Comparison of ENCODE assay signal across 19 cellular contexts in genomic region chr7:51080622-51081269, GRCh38.
DNase-seq lines count a peak whose midpoint lies in the region; ATAC-seq and TF ChIP-seq lines count a peak whose summit lies in the region.
"Had no signal": no experiment of that assay in that cellular context is flagged by ENCODE, and none has a peak within 500 bp of the region (broad histone marks: within the 10 kb centered on the region; RNA-seq: fewer than 3 reads in every experiment).

No MANE protein-coding gene starts in this region.

- no peak overlapping the region for H3K4me3 Mint-ChIP-seq in neural crest cell
- H3K4me3 Mint-ChIP-seq: memory B cell; natural killer cell treated with Interleukin-12 subunit alpha and Interleukin-12 subunit beta and Interleukin-15 and Interleukin-18, amount 100 ng/mL, for 72 hours had no signal

- H3K4me1 Mint-ChIP-seq in neural crest cell, result peaks cover 16% of the 10 kb centered on the region
- H3K4me1 Mint-ChIP-seq: memory B cell had no signal

- H3K36me3 Mint-ChIP-seq in neural crest cell (ENCODE audit: low read depth), result no peaks in the 10 kb centered on the region
- H3K36me3 Mint-ChIP-seq: memory B cell; natural killer cell treated with Interleukin-12 subunit alpha and Interleukin-12 subunit beta and Interleukin-15 and Interleukin-18, amount 100 ng/mL, for 72 hours had no signal

- H3K36me3 ChIP-seq in HAP-1 (replicated peaks) (no peaks in the 10 kb centered on the region), adipocyte (ENCODE audit: control insufficient read depth, insufficient read depth, low read length, severe bottlenecking) (no peaks in the 10 kb centered on the region), right atrium auricular region (no peaks in the 10 kb centered on the region)

- H3K27me3 ChIP-seq in HAP-1 (ENCODE audit: low read depth) (no peaks in the 10 kb centered on the region), adipocyte (replicated peaks; ENCODE audit: control insufficient read depth, insufficient read depth, low read length) (peaks cover 41% of the 10 kb centered on the region), right atrium auricular region (no peaks in the 10 kb centered on the region)

- H3K4me3 ChIP-seq in HAP-1, result no peak overlapping the region
- H3K4me3 ChIP-seq in adipocyte (ENCODE audit: low read length), result no peak overlapping the region
- no peak overlapping the region for H3K4me3 ChIP-seq in right atrium auricular region

- in situ Hi-C loops in HAP-1 (cut with MboI; ENCODE audit: low sequenced_read_pairs), result no loop called here

- no peak for ATAC-seq in GM18907 (IDR thresholded peaks at IDR 0.05; ENCODE audit: unreplicated experiment)
- ATAC-seq in HG03571 (IDR thresholded peaks at IDR 0.05; ENCODE audit: unreplicated experiment), result no peak
- no peak for ATAC-seq in SK-N-SH treated with all-trans-retinoic acid at 6 μM for 48 hours
- ATAC-seq: foreskin keratinocyte, PC-3 had no signal

- peak overlapping the region; percentile 73 to 82 for H3K27ac ChIP-seq in right atrium auricular region
- H3K27ac ChIP-seq: foreskin keratinocyte had no signal

- H3K9me3 ChIP-seq in HAP-1 (no peaks in the 10 kb centered on the region), adipocyte (ENCODE audit: control insufficient read depth, low read length) (no peaks in the 10 kb centered on the region), right atrium auricular region (no peaks in the 10 kb centered on the region)

- no peaks in the 10 kb centered on the region for H3K9me3 Mint-ChIP-seq in neural crest cell
- H3K9me3 Mint-ChIP-seq: memory B cell; natural killer cell treated with Interleukin-12 subunit alpha and Interleukin-12 subunit beta and Interleukin-15 and Interleukin-18, amount 100 ng/mL, for 72 hours had no signal

- peaks cover 2% of the 10 kb centered on the region for H3K27me3 Mint-ChIP-seq in neural crest cell (ENCODE audit: low read depth)
- H3K27me3 Mint-ChIP-seq: memory B cell had no signal

- H3K4me1 ChIP-seq in HAP-1 (peaks cover 14% of the 10 kb centered on the region), adipocyte (ENCODE audit: control insufficient read depth, insufficient read depth, low read length) (peaks cover 18% of the 10 kb centered on the region), right atrium auricular region (peaks cover 0 to 54% of the 10 kb centered on the region in 2 donors)
- H3K4me1 ChIP-seq: foreskin keratinocyte had no signal

- TF ChIP-seq CTCF in right atrium auricular region (IDR thresholded peaks at IDR 0.05) (no peak), neural crest cell (conservative IDR thresholded peaks at IDR 0.05) (no peak)

- H3K27ac Mint-ChIP-seq in neural crest cell (ENCODE audit: unreplicated experiment), result peak overlapping the region; percentile 27
- H3K27ac Mint-ChIP-seq: memory B cell; natural killer cell treated with Interleukin-12 subunit alpha and Interleukin-12 subunit beta and Interleukin-15 and Interleukin-18, amount 100 ng/mL, for 72 hours had no signal

- DNase-seq in HAP-1 (ENCODE audit: low spot score in 2 of 2) (peak; percentile 83 to 87), adipocyte (ENCODE audit: low read depth) (peak; percentile 19), right atrium auricular region (ENCODE audit: low spot score) (no peak), neural crest cell (ENCODE audit: low read depth, low spot score) (no peak), NCI-H345 (lab: John Stamatoyannopoulos, UW) (no peak)
- DNase-seq: activated CD8-positive, alpha-beta memory T cell treated with anti-CD3 and anti-CD28 coated beads, Interleukin-2, amount 50 U/mL, for 4 hours; Calu3; foreskin keratinocyte; HCEC 1CT; NCI-H1417 treated with DMSO at 0.1 percent for 48 hours; NCI-H526; PC-3; stimulated activated naive CD4-positive, alpha-beta T cell treated with Interleukin-2 at 50 U/mL for 16 hours; trophoblast cell had no signal

- no peak overlapping the region for H3K9ac ChIP-seq in adipocyte (ENCODE audit: low read length)

TF ChIP-seq in SK-N-SH treated with all-trans-retinoic acid at 6 μM for 48 hours, 23 proteins besides CTCF, POLR2A, EP300 and RAD21:
- TF ChIP-seq TSHZ2 (CRISPR knock-in tag; IDR thresholded peaks at IDR 0.05) (no peak), ZNF8 (CRISPR knock-in tag; IDR thresholded peaks at IDR 0.05) (no peak), ZNF565 (CRISPR knock-in tag; conservative IDR thresholded peaks at IDR 0.05; ENCODE audit: low read depth) (no peak), PPARA (CRISPR knock-in tag; IDR thresholded peaks at IDR 0.05; ENCODE audit: borderline replicate concordance) (no peak), ZFP30 (CRISPR knock-in tag; IDR thresholded peaks at IDR 0.05) (no peak)

Comparison
In these comparisons a context has a peak if more than half of its experiments do, and no peak if none do; other contexts are left out.
1. DNase-seq: peak in HAP-1 (2 of 2) and adipocyte (single experiment); none in right atrium auricular region (single experiment), neural crest cell (single experiment) and NCI-H345 (single experiment).